Comparison of ENCODE assay signal across 8 cellular contexts in the genomic region with DNA sequence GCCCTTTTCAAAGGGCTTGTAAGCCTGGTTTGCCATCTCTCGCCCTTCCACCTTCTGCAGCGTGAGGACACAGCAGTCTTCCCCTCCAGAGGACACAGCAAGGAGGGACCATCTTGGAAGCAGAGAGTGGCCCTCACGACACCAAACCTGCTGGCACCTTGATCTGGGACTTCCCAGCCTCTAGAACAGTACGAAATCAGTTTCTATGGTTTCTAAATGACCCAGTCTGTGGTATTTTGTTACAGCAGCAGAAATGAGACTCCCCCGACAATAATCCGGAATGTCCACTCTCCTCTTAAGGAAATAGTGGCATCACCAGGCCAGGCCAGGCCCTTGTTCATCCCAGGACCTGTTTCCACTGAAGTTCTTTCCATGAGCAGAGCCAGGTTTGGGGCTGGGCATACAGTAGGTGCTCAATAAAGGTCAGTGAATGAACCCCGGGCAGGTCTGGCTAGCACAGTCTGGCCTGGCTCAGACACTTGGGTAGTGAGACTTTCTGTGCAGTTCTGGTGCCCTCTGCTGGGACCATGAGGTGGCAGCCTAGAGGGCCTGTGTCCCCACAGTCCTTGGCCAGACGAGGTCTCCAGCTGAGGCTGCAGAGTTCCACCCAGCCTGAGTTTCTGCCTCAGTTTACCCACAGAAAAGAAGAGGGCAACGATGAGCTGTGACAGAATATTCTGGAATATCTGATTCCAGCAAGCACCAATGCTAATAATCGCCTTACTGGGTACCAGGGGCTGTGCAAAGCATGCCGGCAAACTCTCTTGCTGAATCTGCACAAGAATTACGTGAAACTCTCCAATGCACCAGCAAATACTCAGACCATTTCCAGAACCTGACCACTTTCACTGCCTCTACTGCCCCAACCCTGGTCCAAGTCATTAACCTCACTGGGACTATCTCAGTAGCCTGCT. TPM values are rescaled to one million over a fixed set of nuclear protein-coding genes. Genes with fewer than 3 reads are reported as not detected.
DNase-seq lines count a peak whose midpoint lies in the region; ATAC-seq, FAIRE-seq and TF ChIP-seq lines count a peak whose summit lies in the region.

No MANE protein-coding gene starts in this region.

- ATAC-seq in GM21723 (IDR thresholded peaks at IDR 0.05; ENCODE audit: unreplicated experiment) (peak; percentile 78), GM19328 (IDR thresholded peaks at IDR 0.05; ENCODE audit: unreplicated experiment) (no peak)

- H3K36me3 Mint-ChIP-seq in T-helper 2 cell treated with Interferon-gamma antibody and Interleukin-4, amounts not matched to agents 5 μg/mL and 100 μg/mL, for 36 hours (ENCODE audit: low read depth), result no peaks in the 10 kb centered on the region
- no peaks in the 10 kb centered on the region for H3K36me3 Mint-ChIP-seq in astrocyte (ENCODE audit: low read depth, unreplicated experiment)

- 64 to 71% (median 67%) methylated on average over 12 of the region's 12 CpGs for WGBS in spleen, 5 donors

- no peaks in the 10 kb centered on the region for H3K27me3 ChIP-seq in astrocyte (ENCODE audit: insufficient read depth, low read length)
- H3K27me3 ChIP-seq in spleen (replicated peaks in 1 of 7), result no peaks in the 10 kb centered on the region

- H3K79me2 ChIP-seq in astrocyte (ENCODE audit: insufficient read depth, low read length), result no peaks in the 10 kb centered on the region

- H3K4me1 ChIP-seq in astrocyte (ENCODE audit: insufficient read depth, low read length) (peaks cover 12% of the 10 kb centered on the region), spleen (peaks cover 0 to 31% (median 14%) of the 10 kb centered on the region in 6 donors)

- H3K9ac ChIP-seq in astrocyte (ENCODE audit: low read length), result no peak overlapping the region

- H3K9me3 ChIP-seq in astrocyte (ENCODE audit: insufficient read depth, low read depth, low read length) (no peaks in the 10 kb centered on the region), spleen (no peaks in the 10 kb centered on the region)

- H3K4me3 Mint-ChIP-seq in T-helper 2 cell treated with Interferon-gamma antibody and Interleukin-4, amounts not matched to agents 5 μg/mL and 100 μg/mL, for 36 hours, result no peak overlapping the region
- H3K4me3 Mint-ChIP-seq in astrocyte (ENCODE audit: unreplicated experiment), result no peak overlapping the region

- FAIRE-seq in D721Med (lab: Jason Lieb, UNC) (no peak), astrocyte (lab: Jason Lieb, UNC) (no peak)

- H3K27ac ChIP-seq in astrocyte (ENCODE audit: low read depth, low read length), result no peak overlapping the region
- H3K27ac ChIP-seq in spleen, result no peak overlapping the region

- DNase-seq in D721Med (ENCODE audit: insufficient read length, low spot score) (peak; percentile 78), NB4 (ENCODE audit: low read depth) (peak; percentile 81), astrocyte (ENCODE audit: low read depth) (peak; percentile 33), hypothalamus (lab: John Stamatoyannopoulos, UW) (peak in 48 of 51 donors; percentile 10 to 85 (median 58)), spleen (peak; percentile 93)
- DNase-seq in T-helper 2 cell treated with Interferon-gamma antibody and Interleukin-4, amounts not matched to agents 5 μg/mL and 100 μg/mL, for 36 hours (ENCODE audit: low spot score), result peak; percentile 66

- peaks cover 9% of the 10 kb centered on the region for H3K4me1 Mint-ChIP-seq in T-helper 2 cell treated with Interferon-gamma antibody and Interleukin-4, amounts not matched to agents 5 μg/mL and 100 μg/mL, for 36 hours (ENCODE audit: low read depth)
- H3K4me1 Mint-ChIP-seq in astrocyte (ENCODE audit: low read depth, unreplicated experiment), result peaks cover 13% of the 10 kb centered on the region

- no peak overlapping the region for H2AFZ ChIP-seq in astrocyte (ENCODE audit: low read depth, low read length)

- H3K27ac Mint-ChIP-seq in T-helper 2 cell treated with Interferon-gamma antibody and Interleukin-4, amounts not matched to agents 5 μg/mL and 100 μg/mL, for 36 hours, result no peak overlapping the region
- H3K27ac Mint-ChIP-seq in astrocyte (ENCODE audit: unreplicated experiment), result no peak overlapping the region

- no peak for TF ChIP-seq POLR2A in NB4 (IDR thresholded peaks at IDR 0.05; ENCODE audit: extremely low read depth, insufficient read length)
- no peak for TF ChIP-seq POLR2A in spleen (IDR thresholded peaks at IDR 0.05)

- H3K9me3 Mint-ChIP-seq in T-helper 2 cell treated with Interferon-gamma antibody and Interleukin-4, amounts not matched to agents 5 μg/mL and 100 μg/mL, for 36 hours, result no peaks in the 10 kb centered on the region
- H3K9me3 Mint-ChIP-seq in astrocyte (ENCODE audit: unreplicated experiment), result no peaks in the 10 kb centered on the region

- no peak overlapping the region for H3K4me2 ChIP-seq in astrocyte (ENCODE audit: low read length)

- H3K36me3 ChIP-seq in astrocyte (ENCODE audit: insufficient read depth, low read length) (no peaks in the 10 kb centered on the region), spleen (no peaks in the 10 kb centered on the region)

- intact Hi-C loops in spleen (cut with DNase I; ENCODE audit: low total_unique reads), result loop anchor here (2.0 kb wide), 1 partner anchor 91 kb away; no protein-coding TSS in a partner anchor

- peaks cover 21% of the 10 kb centered on the region for H4K20me1 ChIP-seq in astrocyte (ENCODE audit: insufficient read depth, low read length)

- H3K27me3 Mint-ChIP-seq in T-helper 2 cell treated with Interferon-gamma antibody and Interleukin-4, amounts not matched to agents 5 μg/mL and 100 μg/mL, for 36 hours (ENCODE audit: low read depth), result no peaks in the 10 kb centered on the region
- H3K27me3 Mint-ChIP-seq in astrocyte (ENCODE audit: low read depth, unreplicated experiment), result no peaks in the 10 kb centered on the region

- peak; percentile 90 for TF ChIP-seq CTCF in D721Med (IDR thresholded peaks at IDR 0.05; ENCODE audit: insufficient read depth, missing control alignments)
- TF ChIP-seq CTCF in NB4 (IDR thresholded peaks at IDR 0.05; ENCODE audit: low read depth, low read length), result peak; percentile 98
- TF ChIP-seq CTCF in astrocyte (IDR thresholded peaks at IDR 0.05; ENCODE audit: insufficient read depth, low read depth, low read length), result peak; percentile 78
- TF ChIP-seq CTCF in spleen (IDR thresholded peaks at IDR 0.05 in 8 of 11, conservative IDR thresholded peaks at IDR 0.05 in 3 of 11), result peak; percentile 85 to 97 (median 91)

- H3K4me3 ChIP-seq in NB4 (ENCODE audit: low read depth, low read length), result no peak overlapping the region
- no peak overlapping the region for H3K4me3 ChIP-seq in astrocyte (ENCODE audit: insufficient read depth, low read depth, low read length)
- no peak overlapping the region for H3K4me3 ChIP-seq in spleen

RNA-seq across cellular contexts. Expression of a gene that starts 14.0 kb away (rescaled TPM):
- 11.6 and 12.9 TPM in 2 replicates for total RNA-seq in astrocyte
- 1 to 10 TPM; 4.1 to 6.2 (median 5.5) TPM for total RNA-seq in spleen
- 1 to 10 TPM; 1.5 to 2.8 (median 1.7) TPM for polyA plus RNA-seq in spleen

RNA-seq across cellular contexts. Expression of a gene that starts 22.8 kb away (rescaled TPM):
- total RNA-seq in astrocyte, result 13.3 and 16.1 TPM in 2 replicates
- 10 to 100 TPM in 6 of 7 donors, 1 to 10 TPM in 1; 9.5 to 24.7 (median 20.4) TPM for total RNA-seq in spleen
- polyA plus RNA-seq in spleen, result 10 to 100 TPM; 18.5 to 32.3 (median 28.1) TPM

RNA-seq across cellular contexts. Expression of a gene that starts 28.2 kb away (rescaled TPM):
- total RNA-seq in astrocyte, result 121 and 122 TPM in 2 replicates
- 100 to 1,000 TPM; 150 to 202 (median 181) TPM for total RNA-seq in spleen
- polyA plus RNA-seq in spleen, result 100 to 1,000 TPM; 308 to 419 (median 377) TPM

RNA-seq across cellular contexts. Expression of a gene that starts 56.3 kb away (rescaled TPM):
- total RNA-seq in astrocyte (27.1 and 31.4 TPM in 2 replicates), spleen (10 to 100 TPM; 43.4 to 67.5 (median 54.2) TPM)
- 10 to 100 TPM; 24.8 to 42.7 (median 29.6) TPM for polyA plus RNA-seq in spleen

Comparison
In these comparisons a context has a peak if more than half of its experiments do, and no peak if none do; other contexts are left out.
1. DNase-seq: peak in every context shown above with its lines; median percentile 93 in spleen; 81 in NB4; 78 in D721Med; 66 in T-helper 2 cell treated with Interferon-gamma antibody and Interleukin-4, amounts not matched to agents 5 μg/mL and 100 μg/mL, for 36 hours; 58 in hypothalamus; 33 in astrocyte.